In the genomic region with DNA sequence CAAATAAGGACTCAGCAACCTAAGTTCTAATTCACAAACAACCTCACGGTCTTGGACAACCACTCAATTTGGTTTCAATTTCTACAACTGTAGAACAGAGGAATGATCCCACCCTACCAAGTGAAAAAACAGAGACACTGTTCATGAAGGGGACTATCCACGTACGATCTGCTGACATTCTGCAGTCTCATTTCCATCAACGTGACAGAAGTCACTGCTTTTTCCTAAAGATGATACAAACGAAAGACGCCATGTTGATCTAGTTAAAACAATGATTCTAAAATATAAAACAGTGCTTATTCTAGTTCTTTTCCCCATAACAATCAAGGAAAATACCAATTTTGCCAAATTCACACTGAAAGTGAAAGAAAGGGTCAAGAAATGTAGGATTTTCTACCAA, we compare ENCODE assay signal across 1 cellular context.
TF ChIP-seq lines count a peak whose summit lies in the region.

No MANE protein-coding gene starts in this region.

TF ChIP-seq in GM23338, 12 proteins besides CTCF, POLR2A, EP300 and RAD21 (continued from another document):
- TF ChIP-seq, protein P1, sequence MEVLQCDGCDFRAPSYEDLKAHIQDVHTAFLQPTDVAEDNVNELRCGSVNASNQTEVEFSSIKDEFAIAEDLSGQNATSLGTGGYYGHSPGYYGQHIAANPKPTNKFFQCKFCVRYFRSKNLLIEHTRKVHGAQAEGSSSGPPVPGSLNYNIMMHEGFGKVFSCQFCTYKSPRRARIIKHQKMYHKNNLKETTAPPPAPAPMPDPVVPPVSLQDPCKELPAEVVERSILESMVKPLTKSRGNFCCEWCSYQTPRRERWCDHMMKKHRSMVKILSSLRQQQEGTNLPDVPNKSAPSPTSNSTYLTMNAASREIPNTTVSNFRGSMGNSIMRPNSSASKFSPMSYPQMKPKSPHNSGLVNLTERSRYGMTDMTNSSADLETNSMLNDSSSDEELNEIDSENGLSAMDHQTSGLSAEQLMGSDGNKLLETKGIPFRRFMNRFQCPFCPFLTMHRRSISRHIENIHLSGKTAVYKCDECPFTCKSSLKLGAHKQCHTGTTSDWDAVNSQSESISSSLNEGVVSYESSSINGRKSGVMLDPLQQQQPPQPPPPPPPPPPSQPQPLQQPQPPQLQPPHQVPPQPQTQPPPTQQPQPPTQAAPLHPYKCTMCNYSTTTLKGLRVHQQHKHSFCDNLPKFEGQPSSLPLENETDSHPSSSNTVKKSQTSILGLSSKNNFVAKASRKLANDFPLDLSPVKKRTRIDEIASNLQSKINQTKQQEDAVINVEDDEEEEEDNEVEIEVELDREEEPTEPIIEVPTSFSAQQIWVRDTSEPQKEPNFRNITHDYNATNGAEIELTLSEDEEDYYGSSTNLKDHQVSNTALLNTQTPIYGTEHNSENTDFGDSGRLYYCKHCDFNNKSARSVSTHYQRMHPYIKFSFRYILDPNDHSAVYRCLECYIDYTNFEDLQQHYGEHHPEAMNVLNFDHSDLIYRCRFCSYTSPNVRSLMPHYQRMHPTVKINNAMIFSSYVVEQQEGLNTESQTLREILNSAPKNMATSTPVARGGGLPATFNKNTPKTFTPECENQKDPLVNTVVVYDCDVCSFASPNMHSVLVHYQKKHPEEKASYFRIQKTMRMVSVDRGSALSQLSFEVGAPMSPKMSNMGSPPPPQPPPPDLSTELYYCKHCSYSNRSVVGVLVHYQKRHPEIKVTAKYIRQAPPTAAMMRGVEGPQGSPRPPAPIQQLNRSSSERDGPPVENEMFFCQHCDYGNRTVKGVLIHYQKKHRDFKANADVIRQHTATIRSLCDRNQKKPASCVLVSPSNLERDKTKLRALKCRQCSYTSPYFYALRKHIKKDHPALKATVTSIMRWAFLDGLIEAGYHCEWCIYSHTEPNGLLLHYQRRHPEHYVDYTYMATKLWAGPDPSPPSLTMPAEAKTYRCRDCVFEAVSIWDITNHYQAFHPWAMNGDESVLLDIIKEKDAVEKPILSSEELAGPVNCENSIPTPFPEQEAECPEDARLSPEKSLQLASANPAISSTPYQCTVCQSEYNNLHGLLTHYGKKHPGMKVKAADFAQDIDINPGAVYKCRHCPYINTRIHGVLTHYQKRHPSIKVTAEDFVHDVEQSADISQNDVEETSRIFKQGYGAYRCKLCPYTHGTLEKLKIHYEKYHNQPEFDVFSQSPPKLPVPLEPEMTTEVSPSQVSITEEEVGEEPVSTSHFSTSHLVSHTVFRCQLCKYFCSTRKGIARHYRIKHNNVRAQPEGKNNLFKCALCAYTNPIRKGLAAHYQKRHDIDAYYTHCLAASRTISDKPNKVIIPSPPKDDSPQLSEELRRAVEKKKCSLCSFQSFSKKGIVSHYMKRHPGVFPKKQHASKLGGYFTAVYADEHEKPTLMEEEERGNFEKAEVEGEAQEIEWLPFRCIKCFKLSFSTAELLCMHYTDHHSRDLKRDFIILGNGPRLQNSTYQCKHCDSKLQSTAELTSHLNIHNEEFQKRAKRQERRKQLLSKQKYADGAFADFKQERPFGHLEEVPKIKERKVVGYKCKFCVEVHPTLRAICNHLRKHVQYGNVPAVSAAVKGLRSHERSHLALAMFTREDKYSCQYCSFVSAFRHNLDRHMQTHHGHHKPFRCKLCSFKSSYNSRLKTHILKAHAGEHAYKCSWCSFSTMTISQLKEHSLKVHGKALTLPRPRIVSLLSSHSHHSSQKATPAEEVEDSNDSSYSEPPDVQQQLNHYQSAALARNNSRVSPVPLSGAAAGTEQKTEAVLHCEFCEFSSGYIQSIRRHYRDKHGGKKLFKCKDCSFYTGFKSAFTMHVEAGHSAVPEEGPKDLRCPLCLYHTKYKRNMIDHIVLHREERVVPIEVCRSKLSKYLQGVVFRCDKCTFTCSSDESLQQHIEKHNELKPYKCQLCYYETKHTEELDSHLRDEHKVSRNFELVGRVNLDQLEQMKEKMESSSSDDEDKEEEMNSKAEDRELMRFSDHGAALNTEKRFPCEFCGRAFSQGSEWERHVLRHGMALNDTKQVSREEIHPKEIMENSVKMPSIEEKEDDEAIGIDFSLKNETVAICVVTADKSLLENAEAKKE (CRISPR knock-in tag; IDR thresholded peaks at IDR 0.05) = no peak
- TF ChIP-seq CREB1 (CRISPR knock-in tag; IDR thresholded peaks at IDR 0.05; ENCODE audit: low read depth) (no peak), EZH2phosphoT487 (IDR thresholded peaks at IDR 0.05; ENCODE audit: unreplicated experiment) (no peak), POLR2AphosphoS5 (IDR thresholded peaks at IDR 0.05; ENCODE audit: low read depth) (no peak)
